Comparison of ENCODE assay signal across 11 cellular contexts in the genomic region with DNA sequence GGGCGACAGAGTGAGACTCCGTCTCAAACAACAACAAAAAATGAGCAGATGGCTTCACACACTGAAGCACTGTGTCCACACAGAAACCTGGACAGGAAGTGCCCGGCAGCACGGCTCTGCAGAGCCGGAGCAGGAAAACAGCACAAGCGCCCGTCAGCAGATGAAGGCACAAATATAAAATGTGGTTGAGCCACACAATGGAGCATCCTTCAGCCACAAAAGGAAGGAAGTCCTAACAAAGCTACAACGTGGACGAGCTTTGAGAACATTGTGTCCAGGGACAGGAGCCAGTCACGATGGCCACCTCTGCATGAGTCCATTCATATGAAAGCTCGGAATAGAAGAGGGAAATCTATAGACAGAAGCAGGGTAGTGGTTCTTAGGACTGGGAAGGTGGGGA. TPM values are rescaled to one million over a fixed set of nuclear protein-coding genes. Genes with fewer than 3 reads are reported as not detected.
DNase-seq lines count a peak whose midpoint lies in the region; ATAC-seq and TF ChIP-seq lines count a peak whose summit lies in the region.
"Had no signal": no experiment of that assay in that cellular context is flagged by ENCODE, and none has a peak within 500 bp of the region (broad histone marks: within the 10 kb centered on the region; RNA-seq: fewer than 3 reads in every experiment).

No MANE protein-coding gene starts in this region.

- H3K9me3 ChIP-seq in lower lobe of right lung, result no peaks in the 10 kb centered on the region
- H3K9me3 ChIP-seq in testis, result no peaks in the 10 kb centered on the region
- H3K9me3 ChIP-seq: tibial artery had no signal

- H3K4me1 ChIP-seq in lower lobe of right lung (peaks cover 26% of the 10 kb centered on the region), testis (peaks cover 8% of the 10 kb centered on the region)
- H3K4me1 ChIP-seq: tibial artery had no signal

- TF ChIP-seq CTCF in lower lobe of right lung (IDR thresholded peaks at IDR 0.05), result no peak
- TF ChIP-seq CTCF in testis (IDR thresholded peaks at IDR 0.05), result no peak

- intact Hi-C loops in lower lobe of right lung (cut with DNase I) (no loop called here), testis (cut with DNase I; ENCODE audit: low total_unique reads) (no loop called here)

- peak; percentile 40 to 55 for ATAC-seq in lower lobe of right lung

- 30 to 38% methylated on average over 11 of the region's 11 CpGs for WGBS in testis, 2 donors

- no peaks in the 10 kb centered on the region for H3K9me3 Mint-ChIP-seq in T-helper 2 cell treated with Interferon-gamma antibody and Interleukin-4, amounts not matched to agents 5 μg/mL and 100 μg/mL, for 36 hours

- peaks cover 13% of the 10 kb centered on the region for H3K36me3 Mint-ChIP-seq in T-helper 2 cell treated with Interferon-gamma antibody and Interleukin-4, amounts not matched to agents 5 μg/mL and 100 μg/mL, for 36 hours (ENCODE audit: low read depth)

- H3K27me3 ChIP-seq in lower lobe of right lung (ENCODE audit: low read depth) (no peaks in the 10 kb centered on the region), testis (no peaks in the 10 kb centered on the region)
- H3K27me3 ChIP-seq: tibial artery had no signal

- peak; percentile 24 for DNase-seq in NCI-H345 (lab: John Stamatoyannopoulos, UW)
- no peak for DNase-seq in NCI-H345 treated with DMSO at 0.1 percent for 48 hours (lab: John Stamatoyannopoulos, UW; ENCODE audit: unreplicated experiment)
- DNase-seq in anterior cingulate cortex (lab: John Stamatoyannopoulos, UW), result peak in 34 of 58 donors; percentile 15 to 67 (median 34)
- DNase-seq in lower lobe of right lung, result peak; percentile 67
- peak; percentile 53 for DNase-seq in testis
- no peak for DNase-seq in DMS114 treated with DMSO at 0.1 percent for 48 hours (lab: John Stamatoyannopoulos, UW; ENCODE audit: unreplicated experiment)
- no peak for DNase-seq in T-helper 2 cell treated with Interferon-gamma antibody and Interleukin-4, amounts not matched to agents 5 μg/mL and 100 μg/mL, for 36 hours (ENCODE audit: low spot score)
- DNase-seq in iPS-NIHi7 (ENCODE audit: extremely low spot score), result no peak
- DNase-seq: activated CD4-positive, CD25-positive, alpha-beta regulatory T cell treated with anti-CD3 and anti-CD28 coated beads, Interleukin-2, amount 50 U/mL, for 72 hours had no signal

- no peak overlapping the region for H3K4me3 Mint-ChIP-seq in T-helper 2 cell treated with Interferon-gamma antibody and Interleukin-4, amounts not matched to agents 5 μg/mL and 100 μg/mL, for 36 hours

- TF ChIP-seq POLR2A in testis (IDR thresholded peaks at IDR 0.05), result no peak

- H3K27ac Mint-ChIP-seq in T-helper 2 cell treated with Interferon-gamma antibody and Interleukin-4, amounts not matched to agents 5 μg/mL and 100 μg/mL, for 36 hours, result no peak overlapping the region

- H3K36me3 ChIP-seq in lower lobe of right lung (peaks cover 15% of the 10 kb centered on the region), testis (ENCODE audit: low read depth, missing control alignments) (no peaks in the 10 kb centered on the region)

- peaks cover 3% of the 10 kb centered on the region for H3K4me1 Mint-ChIP-seq in T-helper 2 cell treated with Interferon-gamma antibody and Interleukin-4, amounts not matched to agents 5 μg/mL and 100 μg/mL, for 36 hours (ENCODE audit: low read depth)

- no peaks in the 10 kb centered on the region for H3K27me3 Mint-ChIP-seq in T-helper 2 cell treated with Interferon-gamma antibody and Interleukin-4, amounts not matched to agents 5 μg/mL and 100 μg/mL, for 36 hours (ENCODE audit: low read depth)

- H3K27ac ChIP-seq in lower lobe of right lung (peak overlapping the region; percentile 64), testis (no peak overlapping the region)
- H3K27ac ChIP-seq: tibial artery had no signal

- H3K4me3 ChIP-seq in lower lobe of right lung (no peak overlapping the region), testis (no peak overlapping the region)
- H3K4me3 ChIP-seq: tibial artery had no signal

RNA-seq across cellular contexts. Expression of gene RHBDF2, which starts 15.7 kb away (rescaled TPM):
- total RNA-seq in lower lobe of right lung, result 47.8 TPM
- total RNA-seq in testis, result 10 to 100 TPM; 26.3 to 30.2 TPM
- polyA plus RNA-seq in testis (ENCODE audit: insufficient read depth, low read depth, low replicate concordance), result 9.7 TPM

RNA-seq across cellular contexts. Expression of gene AANAT, which starts 18.2 kb away (rescaled TPM):
- total RNA-seq in lower lobe of right lung (not detected), testis (1 to 10 TPM; 2.0 to 4.3 TPM)
- polyA plus RNA-seq in testis (ENCODE audit: insufficient read depth, low read depth, low replicate concordance), result 4.4 TPM
- polyA plus RNA-seq: esophagus had no signal

RNA-seq across cellular contexts. Expression of gene UBE2O, which starts 32.6 kb away (rescaled TPM):
- total RNA-seq in lower lobe of right lung (18.2 TPM), testis (10 to 100 TPM; 56.6 to 58.0 TPM)
- 40.6 TPM for polyA plus RNA-seq in testis (ENCODE audit: insufficient read depth, low read depth, low replicate concordance)

RNA-seq across cellular contexts. Expression of gene CYGB, which starts 51.9 kb away (rescaled TPM):
- 30.2 TPM for total RNA-seq in lower lobe of right lung
- 1 to 10 TPM; 3.4 to 7.2 TPM for total RNA-seq in testis
- 9.9 TPM for polyA plus RNA-seq in testis (ENCODE audit: insufficient read depth, low read depth, low replicate concordance)

RNA-seq across cellular contexts. Expression of gene PRCD, which starts 54.3 kb away (rescaled TPM):
- total RNA-seq in lower lobe of right lung (8.2 TPM), testis (1 to 10 TPM; 3.2 to 3.8 TPM)
- polyA plus RNA-seq in testis (ENCODE audit: insufficient read depth, low read depth, low replicate concordance), result 4.6 TPM

Comparison
In these comparisons a context has a peak if more than half of its experiments do, and no peak if none do; other contexts are left out.
1. DNase-seq: peak in NCI-H345 (single experiment), anterior cingulate cortex (34 of 58), lower lobe of right lung (single experiment) and testis (single experiment); none in NCI-H345 treated with DMSO at 0.1 percent for 48 hours (single experiment), DMS114 treated with DMSO at 0.1 percent for 48 hours (single experiment), T-helper 2 cell treated with Interferon-gamma antibody and Interleukin-4, amounts not matched to agents 5 μg/mL and 100 μg/mL, for 36 hours (single experiment) and iPS-NIHi7 (single experiment).